24 cellular contexts compared by ENCODE assay signal in genomic region chr2:218638372-218638771, GRCh38.
"Had no signal": no experiment of that assay in that cellular context is flagged by ENCODE, and none has a peak within 500 bp of the region (broad histone marks: within the 10 kb centered on the region; RNA-seq: fewer than 3 reads in every experiment).

No MANE protein-coding gene starts in this region.

- H3K9ac ChIP-seq: neural progenitor cell had no signal

- ATAC-seq: heart right ventricle; left colon; left lung; lower lobe of right lung; natural killer cell; sciatic nerve; stimulated activated effector memory CD8-positive, alpha-beta T cell treated with anti-CD3 and anti-CD28 coated beads, Interleukin-12 subunit alpha, Interleukin-12 subunit beta, amount 100 ng/mL, for 72 hours had no signal

- H3K27me3 ChIP-seq: heart right ventricle, left lung, neural progenitor cell, ovary, right atrium auricular region, spleen, suprapubic skin, tibial artery, uterus had no signal

- H3K4me2 ChIP-seq: neural progenitor cell had no signal

- H3K36me3 ChIP-seq: neural progenitor cell, ovary, uterus had no signal

- DNase-seq: heart right ventricle; hippocampal formation; left colon; left lung; lower lobe of right lung; mammary epithelial cell; mesendoderm; naive B cell; natural killer cell; nephron progenitor cell; ovary; small intestine; spleen; stimulated activated CD4-positive, alpha-beta T cell treated with anti-CD3 and anti-CD28 coated beads, Interleukin-4, amount 100 ng/mL, for 24 hours; stimulated activated naive CD4-positive, alpha-beta T cell; tibial artery; uterus had no signal

- H3K4me3 ChIP-seq: heart right ventricle, left lung, lower lobe of right lung, neural progenitor cell, ovary, right atrium auricular region, spleen, suprapubic skin, thoracic aorta, tibial artery, uterus had no signal

- H3K4me1 ChIP-seq: heart right ventricle, left lung, lower lobe of right lung, neural progenitor cell, right atrium auricular region, spleen, suprapubic skin, tibial artery, uterus had no signal

- H3K27ac ChIP-seq: heart right ventricle, left lung, lower lobe of right lung, neural progenitor cell, ovary, right atrium auricular region, spleen, suprapubic skin, thoracic aorta, tibial artery, uterus had no signal

- H3K9me3 ChIP-seq: heart right ventricle, left lung, lower lobe of right lung, ovary, right atrium auricular region, spleen, suprapubic skin, thoracic aorta, tibial artery, uterus had no signal

- FAIRE-seq: keratinocyte, small intestine had no signal

- H2AFZ ChIP-seq: neural progenitor cell had no signal
